Comparison of ENCODE assay signal across 1 cellular context in the genomic region with DNA sequence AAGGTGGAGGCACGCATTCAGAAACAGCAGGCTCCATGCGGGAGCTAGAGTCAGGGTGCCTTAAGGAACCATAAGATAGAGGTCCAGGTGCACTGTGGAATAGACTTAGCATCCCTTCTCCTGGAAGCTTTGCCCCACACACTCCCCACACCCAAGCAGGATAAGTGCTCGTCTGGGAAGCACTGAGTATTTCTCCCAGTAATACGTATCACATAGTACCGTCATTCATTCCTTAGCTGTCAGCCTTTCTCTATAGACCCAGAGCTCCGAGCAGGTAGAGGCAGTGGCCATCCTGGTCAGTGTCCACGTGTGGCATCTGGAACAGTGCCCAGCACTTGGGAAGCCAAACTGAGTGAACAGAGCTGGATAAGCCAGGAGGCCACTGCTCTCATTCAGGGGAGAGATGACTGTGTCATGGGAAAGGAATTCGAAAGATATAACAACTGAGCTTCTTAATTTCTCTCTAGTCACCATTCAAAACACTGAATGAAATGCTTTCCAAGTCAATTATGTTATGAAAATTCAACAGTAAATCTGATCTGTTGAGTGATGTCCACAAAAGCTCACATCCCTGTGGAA.
A peak's percentile ranks its signal among the peaks of the same experiment; 100 is the strongest.
TF ChIP-seq lines count a peak whose summit lies in the region.

No MANE protein-coding gene starts in this region.

TF ChIP-seq in endothelial cell of umbilical vein, 7 proteins besides CTCF, POLR2A, EP300 and RAD21:
- peak; percentile 63 for TF ChIP-seq JUN (IDR thresholded peaks at IDR 0.05; ENCODE audit: borderline replicate concordance, insufficient read depth, insufficient read length, low read depth)
- TF ChIP-seq MYC (IDR thresholded peaks at IDR 0.05; ENCODE audit: low read depth, low read length) = peak; percentile 44
- peak; percentile 37 for TF ChIP-seq GATA2 (IDR thresholded peaks at IDR 0.05; ENCODE audit: insufficient read depth, insufficient read length, low read depth, low read length)
- TF ChIP-seq, protein P1, sequence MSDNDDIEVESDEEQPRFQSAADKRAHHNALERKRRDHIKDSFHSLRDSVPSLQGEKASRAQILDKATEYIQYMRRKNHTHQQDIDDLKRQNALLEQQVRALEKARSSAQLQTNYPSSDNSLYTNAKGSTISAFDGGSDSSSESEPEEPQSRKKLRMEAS (IDR thresholded peaks at IDR 0.05; ENCODE audit: insufficient read depth, insufficient read length) = peak; percentile 5
- no peak for TF ChIP-seq EZH2 (IDR thresholded peaks at IDR 0.05; ENCODE audit: borderline replicate concordance, low read depth, low read length, severe bottlenecking)
- TF ChIP-seq POLR2AphosphoS5 (IDR thresholded peaks at IDR 0.05; ENCODE audit: insufficient read depth, low read depth, low read length) = no peak
- peak; percentile 63 for TF ChIP-seq FOS (IDR thresholded peaks at IDR 0.05; ENCODE audit: borderline replicate concordance, insufficient read depth, low read length)
TF ChIP-seq in endothelial cell of umbilical vein: peak in this region for 5.
